In the genomic region with DNA sequence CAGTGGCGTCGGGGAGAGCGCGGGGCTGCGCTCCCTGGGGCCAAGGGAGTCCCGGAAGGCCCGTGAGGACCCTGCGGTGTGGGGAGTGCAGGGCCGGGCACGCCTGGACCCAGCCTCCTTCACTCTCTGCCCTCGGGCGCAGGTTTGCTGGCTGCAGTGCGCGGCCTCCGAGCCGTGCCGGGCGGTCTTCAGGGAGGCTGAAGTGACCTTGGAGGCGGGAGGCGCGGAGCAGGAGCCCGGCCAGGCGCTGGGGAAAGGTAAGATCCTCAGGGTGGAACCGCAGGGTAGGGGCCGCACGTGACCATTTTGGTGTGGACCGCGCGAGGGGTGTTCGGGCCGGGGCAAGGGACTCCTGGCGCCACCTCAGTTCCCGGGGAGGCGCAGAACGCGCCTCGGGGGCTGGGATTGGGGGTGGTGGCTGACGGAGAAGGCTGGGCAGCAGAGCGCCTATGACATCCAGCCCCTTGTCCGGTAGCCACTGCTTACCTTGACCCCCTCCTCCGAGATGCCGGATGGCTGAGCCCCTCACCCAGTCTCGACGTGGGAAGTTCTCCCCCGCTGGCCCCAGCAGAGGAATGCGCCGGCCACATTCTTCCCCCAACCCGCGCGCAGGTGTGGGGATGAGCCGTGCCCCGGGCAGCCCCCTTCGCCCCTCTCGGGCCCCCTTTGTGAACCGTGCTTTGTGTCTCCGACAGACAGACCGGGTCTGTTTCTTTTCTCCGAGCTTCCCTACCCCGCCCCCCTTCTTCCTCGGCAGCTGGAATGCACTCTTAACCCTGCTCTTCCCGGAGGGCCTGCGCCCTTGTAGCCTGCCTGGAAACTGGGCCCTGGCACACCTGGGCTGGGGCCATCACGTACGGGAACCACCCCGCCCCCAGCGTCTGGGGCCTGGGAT, we compare ENCODE assay signal across 1 cellular context.
TF ChIP-seq lines count a peak whose summit lies in the region.

No MANE protein-coding gene starts in this region.

TF ChIP-seq in HEK293, 187 proteins besides CTCF, POLR2A, EP300 and RAD21 (continued from another document):
- TF ChIP-seq ZNF211 (tag by site-specific recombination; IDR thresholded peaks at IDR 0.05; ENCODE audit: low read depth), result no peak
- no peak for TF ChIP-seq KLF8 (tag by site-specific recombination; IDR thresholded peaks at IDR 0.05)
- no peak for TF ChIP-seq SCRT2 (tag by site-specific recombination; IDR thresholded peaks at IDR 0.05)
- TF ChIP-seq ZNF561 (tag by site-specific recombination; IDR thresholded peaks at IDR 0.05; ENCODE audit: borderline replicate concordance), result peak; percentile 27; the same call in 1 of the 2 replicates
- TF ChIP-seq, protein P1, sequence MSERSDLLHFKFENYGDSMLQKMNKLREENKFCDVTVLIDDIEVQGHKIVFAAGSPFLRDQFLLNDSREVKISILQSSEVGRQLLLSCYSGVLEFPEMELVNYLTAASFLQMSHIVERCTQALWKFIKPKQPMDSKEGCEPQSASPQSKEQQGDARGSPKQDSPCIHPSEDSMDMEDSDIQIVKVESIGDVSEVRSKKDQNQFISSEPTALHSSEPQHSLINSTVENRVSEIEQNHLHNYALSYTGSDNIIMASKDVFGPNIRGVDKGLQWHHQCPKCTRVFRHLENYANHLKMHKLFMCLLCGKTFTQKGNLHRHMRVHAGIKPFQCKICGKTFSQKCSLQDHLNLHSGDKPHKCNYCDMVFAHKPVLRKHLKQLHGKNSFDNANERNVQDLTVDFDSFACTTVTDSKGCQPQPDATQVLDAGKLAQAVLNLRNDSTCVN (tag by site-specific recombination; optimal IDR thresholded peaks at IDR 0.05), result peak; percentile 41
- peak; percentile 100 for TF ChIP-seq PRDM10 (tag by site-specific recombination; IDR thresholded peaks at IDR 0.05)
- peak; percentile 49; the same call in 1 of the 2 replicates for TF ChIP-seq ZNF777 (tag by site-specific recombination; IDR thresholded peaks at IDR 0.05; ENCODE audit: borderline replicate concordance)
- no peak for TF ChIP-seq ZNF354C (tag by site-specific recombination; IDR thresholded peaks at IDR 0.05; ENCODE audit: borderline replicate concordance, low read depth)
- TF ChIP-seq, protein P2, sequence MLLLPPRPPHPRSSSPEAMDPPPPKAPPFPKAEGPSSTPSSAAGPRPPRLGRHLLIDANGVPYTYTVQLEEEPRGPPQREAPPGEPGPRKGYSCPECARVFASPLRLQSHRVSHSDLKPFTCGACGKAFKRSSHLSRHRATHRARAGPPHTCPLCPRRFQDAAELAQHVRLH (tag by site-specific recombination; IDR thresholded peaks at IDR 0.05), result peak; percentile 86
- TF ChIP-seq GLIS2 (tag by site-specific recombination; IDR thresholded peaks at IDR 0.05), result no peak
- peak; percentile 75 for TF ChIP-seq ZNF335 (tag by site-specific recombination; conservative IDR thresholded peaks at IDR 0.05)
- TF ChIP-seq ZBTB48 (tag by site-specific recombination; IDR thresholded peaks at IDR 0.05), result peak; percentile 27; the same call in 1 of the 2 replicates
- 0 out of 2 replicates have a peak, but pooled peaks have one; percentile 15 for TF ChIP-seq KLF9 (tag by site-specific recombination; IDR thresholded peaks at IDR 0.05; ENCODE audit: low read depth)
- no peak for TF ChIP-seq ZNF391 (tag by site-specific recombination; IDR thresholded peaks at IDR 0.05; ENCODE audit: borderline replicate concordance, low read depth)
